In genomic region chr20:49230575-49231211, GRCh38 we compare ENCODE assay signal across 9 cellular contexts. TPM values are rescaled to one million over a fixed set of nuclear protein-coding genes. Genes with fewer than 3 reads are reported as not detected.
DNase-seq lines count a peak whose midpoint lies in the region; ATAC-seq, FAIRE-seq and TF ChIP-seq lines count a peak whose summit lies in the region.
"Had no signal": no experiment of that assay in that cellular context is flagged by ENCODE, and none has a peak within 500 bp of the region (broad histone marks: within the 10 kb centered on the region; RNA-seq: fewer than 3 reads in every experiment).

No MANE protein-coding gene starts in this region.

- peak overlapping the region; percentile 42 for H3K27ac Mint-ChIP-seq in activated CD4-positive, alpha-beta T cell treated with anti-CD3 and anti-CD28 coated beads, Interleukin-2, amount 10 ng/mL, durations not matched to agents 24 days and 14 days

- no peak for FAIRE-seq in small intestine (lab: Jason Lieb, UNC)
- FAIRE-seq: A204.1 had no signal

- H3K36me3 ChIP-seq in small intestine (ENCODE audit: control insufficient read depth in 2 of 2, insufficient read depth in 2 of 2, low read length in 2 of 2), result peaks cover 10 to 28% of the 10 kb centered on the region in 2 donors

- no peak overlapping the region for H3K4me3 ChIP-seq in small intestine (ENCODE audit: low read depth in 1 of 2, low read length in 2 of 2)

- H3K9me3 Mint-ChIP-seq in activated CD4-positive, alpha-beta T cell treated with anti-CD3 and anti-CD28 coated beads, Interleukin-2, amount 10 ng/mL, durations not matched to agents 24 days and 14 days, result no peaks in the 10 kb centered on the region

- DNase-seq in activated CD4-positive, alpha-beta T cell treated with anti-CD3 and anti-CD28 coated beads, Interleukin-2, amount 10 ng/mL, durations not matched to agents 24 days and 14 days, result no peak
- DNase-seq in activated CD4-positive, alpha-beta T cell treated with anti-CD3 and anti-CD28 coated beads for 4 hours, result no peak
- no peak for DNase-seq in RWPE1 (ENCODE audit: low spot score)
- DNase-seq in fibroblast of peridontal ligament (ENCODE audit: extremely low read depth), result peak; percentile 26
- peak; percentile 80 for DNase-seq in small intestine
- DNase-seq in NCI-H510A (lab: John Stamatoyannopoulos, UW), result no peak
- DNase-seq in T-helper 2 cell, result no peak

- no peak for TF ChIP-seq CTCF in RWPE1 (conservative IDR thresholded peaks at IDR 0.05; ENCODE audit: low read depth)

- H3K27me3 ChIP-seq in small intestine (ENCODE audit: control insufficient read depth in 2 of 2, insufficient read depth in 2 of 2, low read length in 2 of 2), result no peaks in the 10 kb centered on the region

- peaks cover 66% of the 10 kb centered on the region for H3K36me3 Mint-ChIP-seq in activated CD4-positive, alpha-beta T cell treated with anti-CD3 and anti-CD28 coated beads, Interleukin-2, amount 10 ng/mL, durations not matched to agents 24 days and 14 days (ENCODE audit: low read depth)

- 20 to 61% (median 42%) methylated on average over 10 of the region's 10 CpGs for WGBS in small intestine, 3 donors

- POLR2A ChIA-PET in RWPE1 (lab: Yijun Ruan, JAX; ENCODE audit: low non-redundant PET), result no interaction called here

- H3K4me1 ChIP-seq in small intestine (ENCODE audit: control insufficient read depth in 2 of 2, insufficient read depth in 1 of 2, low read depth in 1 of 2, low read length in 1 of 2), result peaks cover 0 to 4% of the 10 kb centered on the region in 2 donors

- no peaks in the 10 kb centered on the region for H3K9me3 ChIP-seq in small intestine (ENCODE audit: control insufficient read depth, low read depth)

- H3K4me3 Mint-ChIP-seq in activated CD4-positive, alpha-beta T cell treated with anti-CD3 and anti-CD28 coated beads, Interleukin-2, amount 10 ng/mL, durations not matched to agents 24 days and 14 days, result no peak overlapping the region

- CTCF ChIA-PET in RWPE1 (lab: Yijun Ruan, JAX), result no interaction called here

- intact Hi-C loops in activated CD4-positive, alpha-beta T cell treated with anti-CD3 and anti-CD28 coated beads, Interleukin-2, amount 10 ng/mL, durations not matched to agents 24 days and 14 days (cut with micrococcal nuclease), result no loop called here

- H3K27ac ChIP-seq in RWPE1, result peak overlapping the region; percentile 22
- H3K27ac ChIP-seq in small intestine (ENCODE audit: low read depth in 1 of 2, low read length in 1 of 2), result peak overlapping the region; percentile 22 to 61

- ATAC-seq in GM21529 (IDR thresholded peaks at IDR 0.05; ENCODE audit: unreplicated experiment), result no peak

- H3K27me3 Mint-ChIP-seq in activated CD4-positive, alpha-beta T cell treated with anti-CD3 and anti-CD28 coated beads, Interleukin-2, amount 10 ng/mL, durations not matched to agents 24 days and 14 days, result no peaks in the 10 kb centered on the region

- peaks cover 5% of the 10 kb centered on the region for H3K4me1 Mint-ChIP-seq in activated CD4-positive, alpha-beta T cell treated with anti-CD3 and anti-CD28 coated beads, Interleukin-2, amount 10 ng/mL, durations not matched to agents 24 days and 14 days

RNA-seq across cellular contexts. Expression of gene DDX27, which starts 11.5 kb away (rescaled TPM):
- total RNA-seq in activated CD4-positive, alpha-beta T cell treated with anti-CD3 and anti-CD28 coated beads, Interleukin-2, amount 10 ng/mL, durations not matched to agents 24 days and 14 days, result 56.5 and 56.9 TPM in 2 replicates
- polyA plus RNA-seq in small intestine, result 10 to 100 TPM; 32.0 to 36.6 (median 33.2) TPM

RNA-seq across cellular contexts. Expression of gene STAU1, which starts 42.6 kb away (rescaled TPM):
- total RNA-seq in activated CD4-positive, alpha-beta T cell treated with anti-CD3 and anti-CD28 coated beads, Interleukin-2, amount 10 ng/mL, durations not matched to agents 24 days and 14 days, result 73.5 and 73.7 TPM in 2 replicates
- polyA plus RNA-seq in small intestine, result 10 to 100 TPM; 47.1 to 66.4 (median 64.3) TPM

RNA-seq across cellular contexts. Expression of gene ZNFX1, which starts 47.2 kb away (rescaled TPM):
- total RNA-seq in activated CD4-positive, alpha-beta T cell treated with anti-CD3 and anti-CD28 coated beads, Interleukin-2, amount 10 ng/mL, durations not matched to agents 24 days and 14 days, result 61.2 and 61.5 TPM in 2 replicates
- 10 to 100 TPM in 2 of 3 donors, 1 to 10 TPM in 1; 9.9 to 13.4 (median 11.9) TPM for polyA plus RNA-seq in small intestine

Comparison
In these comparisons a context has a peak if more than half of its experiments do, and no peak if none do; other contexts are left out.
1. DNase-seq: peak in fibroblast of peridontal ligament (single experiment) and small intestine (single experiment); none in activated CD4-positive, alpha-beta T cell treated with anti-CD3 and anti-CD28 coated beads, Interleukin-2, amount 10 ng/mL, durations not matched to agents 24 days and 14 days (single experiment), activated CD4-positive, alpha-beta T cell treated with anti-CD3 and anti-CD28 coated beads for 4 hours (0 of 2), RWPE1 (single experiment), NCI-H510A (single experiment) and T-helper 2 cell (0 of 5).